ENCODE assay signal across 14 cellular contexts in the genomic region with DNA sequence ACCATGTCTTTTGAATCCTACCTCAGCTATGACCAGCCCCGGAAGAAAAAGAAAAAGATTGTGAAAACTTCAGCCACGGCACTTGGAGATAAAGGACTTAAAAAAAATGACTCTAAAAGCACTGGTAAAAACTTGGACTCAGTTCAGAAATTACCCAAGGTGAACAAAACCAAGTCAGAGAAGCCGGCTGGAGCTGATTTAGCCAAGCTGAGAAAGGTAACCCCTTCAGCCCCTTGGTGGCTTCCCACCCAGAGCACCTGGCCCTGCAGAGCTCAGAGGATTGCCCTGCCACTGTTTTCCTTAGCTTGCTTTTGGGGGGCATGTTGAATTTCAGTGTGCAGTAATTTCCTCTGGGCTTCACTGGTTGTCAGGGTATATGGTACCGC.
"Had no signal": no experiment of that assay in that cellular context is flagged by ENCODE, and none has a peak within 500 bp of the region (broad histone marks: within the 10 kb centered on the region; RNA-seq: fewer than 3 reads in every experiment).

No MANE protein-coding gene starts in this region.

- H3K27ac ChIP-seq: coronary artery, gastrocnemius medialis, left lung, pancreas, right lobe of liver, SK-N-MC, tibial artery, uterus, WERI-Rb-1 had no signal

- H3K4me2 ChIP-seq: smooth muscle cell had no signal

- H3K9me3 ChIP-seq: gastrocnemius medialis, heart left ventricle, left lung, pancreas, right lobe of liver, tibial artery, uterus had no signal

- FAIRE-seq: kidney, pancreas had no signal

- H3K27ac Mint-ChIP-seq: activated T-helper 2 cell treated with anti-CD3 and anti-CD28 coated beads, Interferon-gamma antibody, Interleukin-2, Interleukin-4, amounts not matched to agents 10 μg/mL and 5 μg/mL and 100 μg/mL, durations not matched to agents 14 hours and 24 hours and 36 hours had no signal

- DNase-seq: kidney, left lung, right lobe of liver, tibial artery, uterus had no signal

- H3K4me3 ChIP-seq: coronary artery, gastrocnemius medialis, heart left ventricle, left lung, pancreas, right lobe of liver, SK-N-MC, smooth muscle cell, tibial artery, uterus had no signal

- H3K4me1 ChIP-seq: uterus had no signal

- H3K27me3 ChIP-seq: brain microvascular endothelial cell, gastrocnemius medialis, heart left ventricle, left lung, pancreas, right lobe of liver, tibial artery, uterus had no signal

- H3K9me3 Mint-ChIP-seq: activated T-helper 2 cell treated with anti-CD3 and anti-CD28 coated beads, Interferon-gamma antibody, Interleukin-2, Interleukin-4, amounts not matched to agents 10 μg/mL and 5 μg/mL and 100 μg/mL, durations not matched to agents 14 hours and 24 hours and 36 hours had no signal
